Comparison of ENCODE assay signal across 8 cellular contexts in the genomic region with DNA sequence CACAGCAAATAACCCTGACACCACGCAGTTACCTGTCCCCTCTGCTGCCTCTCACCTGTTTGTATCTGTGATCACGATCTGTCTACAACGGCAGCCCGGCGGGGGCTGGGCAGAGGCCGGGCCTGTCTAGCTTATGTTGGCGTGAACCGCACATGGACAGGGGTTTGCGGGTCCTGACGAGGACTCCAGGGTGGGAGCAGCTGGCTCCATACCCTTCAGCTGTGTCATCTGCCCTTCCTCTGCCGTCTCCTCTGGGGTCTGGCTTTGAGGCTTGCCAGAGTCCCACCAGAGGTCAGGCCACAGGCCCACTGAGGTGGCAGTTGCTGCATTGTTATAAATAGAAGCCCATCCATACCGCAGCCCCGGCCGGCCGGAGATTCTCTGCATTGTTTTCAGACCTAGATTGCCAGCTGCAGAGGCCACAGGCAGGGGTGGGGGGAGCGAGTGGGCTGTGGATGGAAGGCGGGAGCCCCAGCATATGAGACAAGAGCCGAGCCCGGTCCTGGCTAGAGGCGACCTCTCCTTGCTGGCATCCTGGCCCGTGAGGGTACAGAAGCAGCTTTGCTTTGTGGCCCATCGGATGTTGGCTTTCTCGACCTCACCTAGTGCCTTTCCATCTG. TPM values are rescaled to one million over a fixed set of nuclear protein-coding genes. Genes with fewer than 3 reads are reported as not detected.
DNase-seq lines count a peak whose midpoint lies in the region; ATAC-seq, FAIRE-seq and TF ChIP-seq lines count a peak whose summit lies in the region.

No MANE protein-coding gene starts in this region.

- peaks cover 0 to 7% (median 2%) of the 10 kb centered on the region in 4 donors for H3K9me3 ChIP-seq in stomach
- no peaks in the 10 kb centered on the region for H3K9me3 ChIP-seq in sigmoid colon

- ATAC-seq in GM18909 (IDR thresholded peaks at IDR 0.05; ENCODE audit: poor library complexity, unreplicated experiment) (peak; percentile 20), HG03025 (IDR thresholded peaks at IDR 0.05; ENCODE audit: low FRiP score, unreplicated experiment) (peak; percentile 10)
- peak; percentile 2 for ATAC-seq in activated T-helper 17 cell treated with anti-CD3 and anti-CD28 coated beads, Interleukin-2, amount 50 U/mL, for 72 hours (replicated peaks)

- TF ChIP-seq CTCF in stomach (IDR thresholded peaks at IDR 0.05) = no peak
- TF ChIP-seq CTCF in sigmoid colon (IDR thresholded peaks at IDR 0.05) = no peak

- H3K4me3 ChIP-seq in stomach = peak overlapping the region in 3 of 4 donors; percentile 9 to 23 (median 11)
- H3K4me3 ChIP-seq in sigmoid colon = peak overlapping the region in 2 of 4 donors; percentile 2 to 15

- DNase-seq in iris pigment epithelial cell (ENCODE audit: low read depth) = peak; percentile 50
- DNase-seq in stomach = no peak
- DNase-seq in DMS79 (lab: John Stamatoyannopoulos, UW) = no peak
- no peak for DNase-seq in H54 (ENCODE audit: insufficient read length, low spot score)
- no peak for DNase-seq in sigmoid colon

- TF ChIP-seq POLR2A in stomach (IDR thresholded peaks at IDR 0.05) = no peak
- TF ChIP-seq POLR2A in H54 (IDR thresholded peaks at IDR 0.05; ENCODE audit: low read depth, low read length) = no peak
- no peak for TF ChIP-seq POLR2A in sigmoid colon (IDR thresholded peaks at IDR 0.05)

- intact Hi-C loops in stomach (cut with DNase I; ENCODE audit: low total_unique reads) = no loop called here
- intact Hi-C loops in sigmoid colon (cut with DNase I) = no loop called here

- H3K27ac Mint-ChIP-seq in activated T-helper 17 cell treated with anti-CD3 and anti-CD28 coated beads, Interleukin-2, amount 50 U/mL, for 72 hours = peak overlapping the region; percentile 91

- H3K36me3 ChIP-seq in stomach (peaks cover 8 to 23% (median 23%) of the 10 kb centered on the region in 4 donors), sigmoid colon (peaks cover 3 to 19% (median 16%) of the 10 kb centered on the region in 4 donors)

- no peak for FAIRE-seq in H54 (lab: Jason Lieb, UNC)

- 14 to 39% (median 26%) methylated on average over 19 to 23 of the region's 23 CpGs for WGBS in stomach, 5 donors
- whole genome bisulfite sequencing in sigmoid colon, 2 donors = 30 to 54% methylated on average over 23 of the region's 23 CpGs

- peaks cover 21% of the 10 kb centered on the region for H3K36me3 Mint-ChIP-seq in activated T-helper 17 cell treated with anti-CD3 and anti-CD28 coated beads, Interleukin-2, amount 50 U/mL, for 72 hours (ENCODE audit: low read depth)

- H3K9me3 Mint-ChIP-seq in activated T-helper 17 cell treated with anti-CD3 and anti-CD28 coated beads, Interleukin-2, amount 50 U/mL, for 72 hours = no peaks in the 10 kb centered on the region

- H3K4me1 ChIP-seq in stomach (peaks cover 22 to 31% (median 29%) of the 10 kb centered on the region in 4 donors), sigmoid colon (peaks cover 0 to 21% (median 14%) of the 10 kb centered on the region in 4 donors)

- no peaks in the 10 kb centered on the region for H3K27me3 Mint-ChIP-seq in activated T-helper 17 cell treated with anti-CD3 and anti-CD28 coated beads, Interleukin-2, amount 50 U/mL, for 72 hours

- peaks cover 0 to 33% (median 7%) of the 10 kb centered on the region in 3 donors for H3K27me3 ChIP-seq in stomach
- no peaks in the 10 kb centered on the region for H3K27me3 ChIP-seq in sigmoid colon

- peak overlapping the region; percentile 73 for H3K4me3 Mint-ChIP-seq in activated T-helper 17 cell treated with anti-CD3 and anti-CD28 coated beads, Interleukin-2, amount 50 U/mL, for 72 hours

- peak overlapping the region; percentile 6 to 49 (median 39) for H3K27ac ChIP-seq in stomach
- H3K27ac ChIP-seq in sigmoid colon = peak overlapping the region in 2 of 4 donors; percentile 34 to 47

- TF ChIP-seq EP300 in stomach (IDR thresholded peaks at IDR 0.05) = no peak
- no peak for TF ChIP-seq EP300 in sigmoid colon (IDR thresholded peaks at IDR 0.05)

- peaks cover 26% of the 10 kb centered on the region for H3K4me1 Mint-ChIP-seq in activated T-helper 17 cell treated with anti-CD3 and anti-CD28 coated beads, Interleukin-2, amount 50 U/mL, for 72 hours

RNA-seq across cellular contexts. Expression of a gene that starts 37.8 kb away (rescaled TPM):
- total RNA-seq in activated T-helper 17 cell treated with anti-CD3 and anti-CD28 coated beads, Interleukin-2, amount 50 U/mL, for 72 hours = 10 to 100 TPM; 29.1 to 50.2 TPM
- 1 to 10 TPM in 4 of 5 donors, not detected in 1; 1.2 to 3.5 (median 2.5) TPM for total RNA-seq in stomach
- 1 to 10 TPM in 2 of 3 donors, under 1 TPM in 1; 0.85 to 1.6 (median 1.5) TPM for polyA plus RNA-seq in stomach
- total RNA-seq in sigmoid colon = 1 to 10 TPM; 1.2 to 3.0 (median 2.2) TPM
- polyA plus RNA-seq in sigmoid colon = 10 to 100 TPM in 1 of 3 donors, 1 to 10 TPM in 1, under 1 TPM in 1; 0.60 to 11.9 (median 1.4) TPM

RNA-seq across cellular contexts. Expression of a gene that starts 51.0 kb away (rescaled TPM):
- not detected for total RNA-seq in activated T-helper 17 cell treated with anti-CD3 and anti-CD28 coated beads, Interleukin-2, amount 50 U/mL, for 72 hours
- total RNA-seq in stomach (1 to 10 TPM in 3 of 5 donors, under 1 TPM in 1, not detected in 1; 0.29 to 1.8 (median 1.4) TPM), sigmoid colon (10 to 100 TPM; 14.3 to 31.9 (median 16.8) TPM)
- polyA plus RNA-seq in stomach (1 to 10 TPM in 2 of 3 donors, under 1 TPM in 1; 0.92 to 1.7 (median 1.6) TPM), sigmoid colon (1 to 10 TPM in 2 of 3 donors, under 1 TPM in 1; 0.46 to 1.8 (median 1.5) TPM)

Comparison
In these comparisons a context has a peak if more than half of its experiments do, and no peak if none do; other contexts are left out.
1. RNA of a gene that starts 37.8 kb away (total RNA-seq): 29.1 to 50.2 TPM in activated T-helper 17 cell treated with anti-CD3 and anti-CD28 coated beads, Interleukin-2, amount 50 U/mL, for 72 hours; 1.2 to 3.0 TPM in sigmoid colon and 1.2 to 3.5 TPM in stomach; every median in the first group is over 4 times any median in the second.
2. RNA of a gene that starts 51.0 kb away (total RNA-seq): 14.3 to 31.9 TPM in sigmoid colon; 0.29 to 1.8 TPM in stomach and not detected in activated T-helper 17 cell treated with anti-CD3 and anti-CD28 coated beads, Interleukin-2, amount 50 U/mL, for 72 hours; every median in the first group is over 4 times any median in the second.
3. Peak in every context shown above with its lines, with median percentiles within 50 percentile points of each other: ATAC-seq.